ENCODE assay signal across 1 cellular context in genomic region chr19:11324079-11324661, GRCh38.
TF ChIP-seq lines count a peak whose summit lies in the region.

No MANE protein-coding gene starts in this region.

TF ChIP-seq in GM23338, 12 proteins besides CTCF, POLR2A, EP300 and RAD21:
- TF ChIP-seq JUNB (IDR thresholded peaks at IDR 0.05; ENCODE audit: unreplicated experiment) (no peak), CREB1 (CRISPR knock-in tag; IDR thresholded peaks at IDR 0.05; ENCODE audit: low read depth) (no peak), EZH2 (IDR thresholded peaks at IDR 0.05; ENCODE audit: low read depth, unreplicated experiment) (no peak), ZNF462 (CRISPR knock-in tag; IDR thresholded peaks at IDR 0.05) (no peak), REST (IDR thresholded peaks at IDR 0.05; ENCODE audit: unreplicated experiment) (no peak), ZNF114 (CRISPR knock-in tag; IDR thresholded peaks at IDR 0.05) (no peak), ETS1 (IDR thresholded peaks at IDR 0.05) (no peak), ZNF331 (CRISPR knock-in tag; IDR thresholded peaks at IDR 0.05; ENCODE audit: low read depth) (no peak), EZH2phosphoT487 (IDR thresholded peaks at IDR 0.05; ENCODE audit: unreplicated experiment) (no peak), NANOG (IDR thresholded peaks at IDR 0.05; ENCODE audit: borderline replicate concordance) (no peak), POLR2AphosphoS5 (IDR thresholded peaks at IDR 0.05; ENCODE audit: low read depth) (no peak), STAT1 (IDR thresholded peaks at IDR 0.05; ENCODE audit: unreplicated experiment) (no peak)
